22 cellular contexts compared by ENCODE assay signal in genomic region chr16:17293813-17294558, GRCh38.
"Had no signal": no experiment of that assay in that cellular context is flagged by ENCODE, and none has a peak within 500 bp of the region (broad histone marks: within the 10 kb centered on the region; RNA-seq: fewer than 3 reads in every experiment).

No MANE protein-coding gene starts in this region.

- H3K27me3 Mint-ChIP-seq: activated naive CD4-positive, alpha-beta T cell treated with anti-CD3 and anti-CD28 coated beads, Interleukin-2, amount 10 ng/mL, durations not matched to agents 7 days and 5 days had no signal

- FAIRE-seq: endometrium, kidney had no signal

- ATAC-seq: activated T-cell treated with anti-CD3 and anti-CD28 coated beads, Interleukin-2, amount 50 U/mL, for 72 hours; mucosa of descending colon had no signal

- H3K4me3 ChIP-seq: lower lobe of right lung, mucosa of descending colon, thoracic aorta, upper lobe of right lung had no signal

- H3K9me3 ChIP-seq: lower lobe of right lung, mucosa of descending colon, thoracic aorta, upper lobe of right lung had no signal

- H3K9me3 Mint-ChIP-seq: activated naive CD4-positive, alpha-beta T cell treated with anti-CD3 and anti-CD28 coated beads, Interleukin-2, amount 10 ng/mL, durations not matched to agents 7 days and 5 days; activated T-cell treated with anti-CD3 and anti-CD28 coated beads, Interleukin-2, amount 50 U/mL, for 72 hours; T-helper 1 cell treated with Interleukin-12 subunit alpha and Interleukin-12 subunit beta and Interleukin-4 antibody, amounts not matched to agents 30 μg/mL and 1 μg/mL, for 36 hours had no signal

- H3K27ac ChIP-seq: lower lobe of right lung, thoracic aorta, upper lobe of right lung had no signal

- DNase-seq: activated CD4-positive, alpha-beta T cell treated with anti-CD3 and anti-CD28 coated beads for 4 hours; activated CD4-positive, alpha-beta T cell treated with anti-CD3 and anti-CD28 coated beads, Interleukin-2, amount 50 U/mL, for 48 hours; activated CD4-positive, CD25-positive, alpha-beta regulatory T cell; activated effector memory CD4-positive, alpha-beta T cell treated with anti-CD3 and anti-CD28 coated beads, Interleukin-2, amount 50 U/mL, for 16 hours; activated naive CD4-positive, alpha-beta T cell treated with anti-CD3 and anti-CD28 coated beads, Interleukin-2, amount 10 ng/mL, durations not matched to agents 7 days and 5 days; activated T-cell treated with anti-CD3 and anti-CD28 coated beads, Interleukin-2, amount 50 U/mL, for 72 hours; amygdala; cerebellar nuclear complex; cortex of kidney; kidney; lower lobe of right lung; mesendoderm; mucosa of descending colon; nephron progenitor cell; nucleus accumbens; posterior cingulate gyrus; stimulated activated CD4-positive, alpha-beta T cell treated with anti-CD3 and anti-CD28 coated beads, Interleukin-4, amount 100 ng/mL, for 24 hours; stimulated activated naive CD4-positive, alpha-beta T cell treated with Interleukin-2 at 50 U/mL for 16 hours; upper lobe of right lung had no signal

- H3K27ac Mint-ChIP-seq: activated naive CD4-positive, alpha-beta T cell treated with anti-CD3 and anti-CD28 coated beads, Interleukin-2, amount 10 ng/mL, durations not matched to agents 7 days and 5 days; activated T-cell treated with anti-CD3 and anti-CD28 coated beads, Interleukin-2, amount 50 U/mL, for 72 hours; nephron progenitor cell; T-helper 1 cell treated with Interleukin-12 subunit alpha and Interleukin-12 subunit beta and Interleukin-4 antibody, amounts not matched to agents 30 μg/mL and 1 μg/mL, for 36 hours had no signal

- H3K36me3 ChIP-seq: lower lobe of right lung, thoracic aorta, upper lobe of right lung had no signal

- H3K4me1 ChIP-seq: lower lobe of right lung, upper lobe of right lung had no signal

- H3K4me3 Mint-ChIP-seq: activated naive CD4-positive, alpha-beta T cell treated with anti-CD3 and anti-CD28 coated beads, Interleukin-2, amount 10 ng/mL, durations not matched to agents 7 days and 5 days; activated T-cell treated with anti-CD3 and anti-CD28 coated beads, Interleukin-2, amount 50 U/mL, for 72 hours; nephron progenitor cell; T-helper 1 cell treated with Interleukin-12 subunit alpha and Interleukin-12 subunit beta and Interleukin-4 antibody, amounts not matched to agents 30 μg/mL and 1 μg/mL, for 36 hours had no signal

- H3K27me3 ChIP-seq: upper lobe of right lung had no signal
